Comparison of ENCODE assay signal across 6 cellular contexts in the genomic region with DNA sequence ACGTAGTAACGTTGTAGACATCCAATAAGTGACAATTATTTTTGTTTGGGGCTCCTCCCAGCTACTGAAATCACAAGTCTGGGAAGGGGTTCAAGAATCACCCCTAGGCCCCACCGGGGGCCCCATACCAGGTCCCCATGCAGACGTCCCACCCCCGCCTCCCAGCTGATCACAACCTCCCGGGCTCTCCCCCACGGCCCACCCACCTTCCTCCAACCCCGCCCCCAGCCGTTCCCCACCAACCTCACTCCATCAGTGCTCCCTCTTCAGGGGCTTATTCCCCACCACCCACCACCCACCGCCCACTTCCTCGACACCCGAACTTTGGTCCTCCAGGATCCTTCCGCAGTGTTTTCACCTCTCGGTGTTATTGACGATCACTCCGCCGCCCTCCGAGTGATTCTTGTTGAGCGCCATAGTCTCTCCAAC.
DNase-seq lines count a peak whose midpoint lies in the region; ATAC-seq, FAIRE-seq and TF ChIP-seq lines count a peak whose summit lies in the region.

No MANE protein-coding gene starts in this region.

- TF ChIP-seq CTCF in fibroblast of mammary gland (conservative IDR thresholded peaks at IDR 0.05; ENCODE audit: control insufficient read depth, insufficient read depth, low read depth, low read length) = no peak

- no peak for FAIRE-seq in RCC 7860 (lab: Jason Lieb, UNC)

- no peaks in the 10 kb centered on the region for H3K27me3 Mint-ChIP-seq in stimulated activated naive CD8-positive, alpha-beta T cell treated with anti-CD3 and anti-CD28 coated beads, Interleukin-15, amount 100 ng/mL, for 72 hours

- peak overlapping the region; percentile 82 for H3K27ac ChIP-seq in KOPT-K1 (ENCODE audit: low read depth, low read length, poor library complexity, severe bottlenecking)

- no peak overlapping the region for H3K4me3 Mint-ChIP-seq in stimulated activated naive CD8-positive, alpha-beta T cell treated with anti-CD3 and anti-CD28 coated beads, Interleukin-15, amount 100 ng/mL, for 72 hours

- peak; percentile 15 for ATAC-seq in stimulated activated naive CD8-positive, alpha-beta T cell treated with anti-CD3 and anti-CD28 coated beads, Interleukin-15, amount 100 ng/mL, for 72 hours
- no peak for ATAC-seq in HG02623 (IDR thresholded peaks at IDR 0.05; ENCODE audit: unreplicated experiment)

- H3K27ac Mint-ChIP-seq in stimulated activated naive CD8-positive, alpha-beta T cell treated with anti-CD3 and anti-CD28 coated beads, Interleukin-15, amount 100 ng/mL, for 72 hours = no peak overlapping the region

- peak overlapping the region; percentile 92 for H3K4me3 ChIP-seq in fibroblast of mammary gland (ENCODE audit: control insufficient read depth, low read depth, low read length)

- DNase-seq in fibroblast of mammary gland (ENCODE audit: low read depth) = no peak
- no peak for DNase-seq in stimulated activated naive CD8-positive, alpha-beta T cell treated with anti-CD3 and anti-CD28 coated beads, Interleukin-15, amount 100 ng/mL, for 72 hours
- DNase-seq in NOMO-1 treated with dmso at 0.1 percent for 144 hours (lab: John Stamatoyannopoulos, UW; ENCODE audit: unreplicated experiment) = no peak
- no peak for DNase-seq in RCC 7860 (ENCODE audit: low spot score)

- H3K9me3 ChIP-seq in KOPT-K1 (ENCODE audit: insufficient read depth, low read length, poor library complexity, severe bottlenecking) = no peaks in the 10 kb centered on the region

- H3K4me1 Mint-ChIP-seq in stimulated activated naive CD8-positive, alpha-beta T cell treated with anti-CD3 and anti-CD28 coated beads, Interleukin-15, amount 100 ng/mL, for 72 hours = peaks cover 27% of the 10 kb centered on the region

- no peaks in the 10 kb centered on the region for H3K9me3 Mint-ChIP-seq in stimulated activated naive CD8-positive, alpha-beta T cell treated with anti-CD3 and anti-CD28 coated beads, Interleukin-15, amount 100 ng/mL, for 72 hours

- H3K36me3 ChIP-seq in KOPT-K1 (ENCODE audit: insufficient read depth, low read length) = peaks cover 18% of the 10 kb centered on the region
